ENCODE assay signal across 9 cellular contexts in the genomic region with DNA sequence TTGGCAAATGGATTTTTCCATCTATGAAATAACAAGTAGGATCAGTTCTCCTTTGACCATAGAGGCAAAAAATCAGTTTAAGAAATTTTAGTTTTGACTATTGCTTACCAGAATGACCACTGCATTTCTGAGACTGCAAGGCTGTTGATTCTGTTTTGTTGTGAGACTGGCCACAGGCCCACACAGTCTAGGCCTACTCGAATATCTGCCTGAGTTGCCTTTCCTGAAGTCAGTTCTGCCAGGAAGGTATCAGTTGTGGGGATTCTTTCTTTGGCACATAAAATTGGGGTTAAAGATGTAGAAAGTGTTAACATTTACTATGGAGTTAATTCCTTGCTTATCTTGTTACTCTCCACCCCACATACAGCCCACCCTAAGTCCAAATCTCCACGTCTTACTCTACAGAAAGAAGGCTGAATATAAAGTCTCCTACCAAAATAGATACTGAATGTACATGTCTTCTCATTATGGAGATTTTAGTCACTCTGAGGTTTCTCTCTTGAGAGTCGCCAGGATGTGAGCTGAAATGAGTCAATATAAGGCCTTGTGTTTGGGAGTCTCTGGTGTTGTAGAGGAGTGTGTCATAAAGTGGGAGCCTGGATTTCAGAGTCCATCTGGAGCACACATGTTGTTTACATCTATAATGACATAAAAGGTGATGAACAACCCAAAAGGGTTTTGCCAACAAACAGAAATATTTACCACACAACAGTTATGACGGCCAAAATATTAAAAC. TPM values are rescaled to one million over a fixed set of nuclear protein-coding genes. Genes with fewer than 3 reads are reported as not detected.
DNase-seq lines count a peak whose midpoint lies in the region; ATAC-seq lines count a peak whose summit lies in the region.
"Had no signal": no experiment of that assay in that cellular context is flagged by ENCODE, and none has a peak within 500 bp of the region (broad histone marks: within the 10 kb centered on the region; RNA-seq: fewer than 3 reads in every experiment).

No MANE protein-coding gene starts in this region.

- H3K27ac Mint-ChIP-seq in activated CD8-positive, alpha-beta memory T cell treated with anti-CD3 and anti-CD28 coated beads, Interleukin-2, amount 10 ng/mL, durations not matched to agents 7 days and 5 days = peak overlapping the region; percentile 50
- H3K27ac Mint-ChIP-seq in T-helper 1 cell treated with Interleukin-12 subunit alpha and Interleukin-12 subunit beta and Interleukin-4 antibody, amounts not matched to agents 30 μg/mL and 1 μg/mL, for 36 hours = peak overlapping the region; percentile 10
- no peak overlapping the region for H3K27ac Mint-ChIP-seq in stimulated activated naive CD8-positive, alpha-beta T cell treated with anti-CD3 and anti-CD28 coated beads, Interleukin-15, amount 100 ng/mL, for 72 hours

- no peak for DNase-seq in activated CD8-positive, alpha-beta memory T cell treated with anti-CD3 and anti-CD28 coated beads, Interleukin-2, amount 10 ng/mL, durations not matched to agents 7 days and 5 days
- no peak for DNase-seq in activated CD8-positive, alpha-beta memory T cell treated with anti-CD3 and anti-CD28 coated beads, Interleukin-2, amount 50 U/mL, for 4 hours
- DNase-seq in fibroblast of the conjunctiva (ENCODE audit: low read depth) (peak; percentile 66), DMS53 treated with DMSO at 0.1 percent for 48 hours (lab: John Stamatoyannopoulos, UW; ENCODE audit: unreplicated experiment) (no peak)
- DNase-seq in stimulated activated naive CD8-positive, alpha-beta T cell treated with anti-CD3 and anti-CD28 coated beads, Interleukin-15, amount 100 ng/mL, for 72 hours = no peak
- no peak for DNase-seq in stimulated activated CD4-positive, alpha-beta T cell treated with anti-CD3 and anti-CD28 coated beads, Interleukin-12 subunit alpha, Interleukin-12 subunit beta, amount 100 ng/mL, for 4 hours
- DNase-seq: NCI-H2107 had no signal

- H3K9me3 Mint-ChIP-seq in activated CD8-positive, alpha-beta memory T cell treated with anti-CD3 and anti-CD28 coated beads, Interleukin-2, amount 10 ng/mL, durations not matched to agents 7 days and 5 days (ENCODE audit: low read depth) = peaks cover 13% of the 10 kb centered on the region
- peaks cover 16% of the 10 kb centered on the region for H3K9me3 Mint-ChIP-seq in T-helper 1 cell treated with Interleukin-12 subunit alpha and Interleukin-12 subunit beta and Interleukin-4 antibody, amounts not matched to agents 30 μg/mL and 1 μg/mL, for 36 hours
- peaks cover 9 to 21% of the 10 kb centered on the region in 2 donors for H3K9me3 Mint-ChIP-seq in stimulated activated naive CD8-positive, alpha-beta T cell treated with anti-CD3 and anti-CD28 coated beads, Interleukin-15, amount 100 ng/mL, for 72 hours

- ATAC-seq in activated CD8-positive, alpha-beta memory T cell treated with anti-CD3 and anti-CD28 coated beads, Interleukin-2, amount 10 ng/mL, durations not matched to agents 7 days and 5 days = peak; percentile 67
- peak; percentile 71 for ATAC-seq in stimulated activated naive CD8-positive, alpha-beta T cell treated with anti-CD3 and anti-CD28 coated beads, Interleukin-15, amount 100 ng/mL, for 72 hours
- ATAC-seq in GM19452 (IDR thresholded peaks at IDR 0.05; ENCODE audit: unreplicated experiment) = no peak

- CTCF ChIA-PET in activated CD8-positive, alpha-beta memory T cell treated with anti-CD3 and anti-CD28 coated beads, Interleukin-2, amount 10 ng/mL, durations not matched to agents 7 days and 5 days (lab: Charles Lee) = interaction anchor here (1.7 kb wide), 1 partner anchor 106 kb away, joined by 4 read pairs; no protein-coding TSS in a partner anchor

- no peak overlapping the region for H3K4me3 Mint-ChIP-seq in activated CD8-positive, alpha-beta memory T cell treated with anti-CD3 and anti-CD28 coated beads, Interleukin-2, amount 10 ng/mL, durations not matched to agents 7 days and 5 days
- H3K4me3 Mint-ChIP-seq in T-helper 1 cell treated with Interleukin-12 subunit alpha and Interleukin-12 subunit beta and Interleukin-4 antibody, amounts not matched to agents 30 μg/mL and 1 μg/mL, for 36 hours = no peak overlapping the region
- no peak overlapping the region for H3K4me3 Mint-ChIP-seq in stimulated activated naive CD8-positive, alpha-beta T cell treated with anti-CD3 and anti-CD28 coated beads, Interleukin-15, amount 100 ng/mL, for 72 hours

- H3K4me1 Mint-ChIP-seq in activated CD8-positive, alpha-beta memory T cell treated with anti-CD3 and anti-CD28 coated beads, Interleukin-2, amount 10 ng/mL, durations not matched to agents 7 days and 5 days = peaks cover 30% of the 10 kb centered on the region
- H3K4me1 Mint-ChIP-seq in T-helper 1 cell treated with Interleukin-12 subunit alpha and Interleukin-12 subunit beta and Interleukin-4 antibody, amounts not matched to agents 30 μg/mL and 1 μg/mL, for 36 hours (ENCODE audit: low read depth) = peaks cover 12% of the 10 kb centered on the region
- H3K4me1 Mint-ChIP-seq in stimulated activated naive CD8-positive, alpha-beta T cell treated with anti-CD3 and anti-CD28 coated beads, Interleukin-15, amount 100 ng/mL, for 72 hours = no peaks in the 10 kb centered on the region

- peaks cover 17% of the 10 kb centered on the region for H3K36me3 Mint-ChIP-seq in activated CD8-positive, alpha-beta memory T cell treated with anti-CD3 and anti-CD28 coated beads, Interleukin-2, amount 10 ng/mL, durations not matched to agents 7 days and 5 days
- peaks cover 2% of the 10 kb centered on the region for H3K36me3 Mint-ChIP-seq in T-helper 1 cell treated with Interleukin-12 subunit alpha and Interleukin-12 subunit beta and Interleukin-4 antibody, amounts not matched to agents 30 μg/mL and 1 μg/mL, for 36 hours (ENCODE audit: low read depth)

- H3K27me3 Mint-ChIP-seq in activated CD8-positive, alpha-beta memory T cell treated with anti-CD3 and anti-CD28 coated beads, Interleukin-2, amount 10 ng/mL, durations not matched to agents 7 days and 5 days = no peaks in the 10 kb centered on the region
- H3K27me3 Mint-ChIP-seq in T-helper 1 cell treated with Interleukin-12 subunit alpha and Interleukin-12 subunit beta and Interleukin-4 antibody, amounts not matched to agents 30 μg/mL and 1 μg/mL, for 36 hours (ENCODE audit: low read depth) = no peaks in the 10 kb centered on the region
- H3K27me3 Mint-ChIP-seq in stimulated activated naive CD8-positive, alpha-beta T cell treated with anti-CD3 and anti-CD28 coated beads, Interleukin-15, amount 100 ng/mL, for 72 hours = no peaks in the 10 kb centered on the region

RNA-seq across cellular contexts. Expression of gene WWTR1, which starts 45.0 kb away (rescaled TPM):
- 1 to 10 TPM; 1.8 to 3.8 TPM for total RNA-seq in activated CD8-positive, alpha-beta memory T cell treated with anti-CD3 and anti-CD28 coated beads, Interleukin-2, amount 10 ng/mL, durations not matched to agents 7 days and 5 days

RNA-seq across cellular contexts. Expression of gene COMMD2, which starts 49.4 kb away (rescaled TPM):
- 10 to 100 TPM; 35.5 to 38.9 TPM for total RNA-seq in activated CD8-positive, alpha-beta memory T cell treated with anti-CD3 and anti-CD28 coated beads, Interleukin-2, amount 10 ng/mL, durations not matched to agents 7 days and 5 days

Comparison
In these comparisons a context has a peak if more than half of its experiments do, and no peak if none do; other contexts are left out.
1. H3K27ac Mint-ChIP-seq: peak in activated CD8-positive, alpha-beta memory T cell treated with anti-CD3 and anti-CD28 coated beads, Interleukin-2, amount 10 ng/mL, durations not matched to agents 7 days and 5 days (single experiment) and T-helper 1 cell treated with Interleukin-12 subunit alpha and Interleukin-12 subunit beta and Interleukin-4 antibody, amounts not matched to agents 30 μg/mL and 1 μg/mL, for 36 hours (single experiment); none in stimulated activated naive CD8-positive, alpha-beta T cell treated with anti-CD3 and anti-CD28 coated beads, Interleukin-15, amount 100 ng/mL, for 72 hours (0 of 2).